1 cellular context compared by ENCODE assay signal in genomic region chr10:72058989-72059842, GRCh38.
TF ChIP-seq lines count a peak whose summit lies in the region.

No MANE protein-coding gene starts in this region.

TF ChIP-seq in GM12878, 131 proteins besides CTCF, POLR2A, EP300 and RAD21 (continued from another document):
- TF ChIP-seq ZBTB40 (IDR thresholded peaks at IDR 0.05; ENCODE audit: borderline replicate concordance) (peak; percentile 38; the same call in 1 of the 2 replicates), GATAD2B (conservative IDR thresholded peaks at IDR 0.05; ENCODE audit: low read depth) (peak; percentile 69; the same call in 1 of the 2 replicates), ASH2L (IDR thresholded peaks at IDR 0.05; ENCODE audit: borderline replicate concordance, low read depth) (no peak), SMC3 (IDR thresholded peaks at IDR 0.05; ENCODE audit: borderline replicate concordance, low read length) (no peak), MEF2B (IDR thresholded peaks at IDR 0.05; ENCODE audit: partially characterized antibody, poor library complexity, severe bottlenecking) (peak; percentile 78), YY1 (IDR thresholded peaks at IDR 0.05; ENCODE audit: low read depth, low read length) (no peak), CBFB (IDR thresholded peaks at IDR 0.05; ENCODE audit: low read depth) (no peak), LARP7 (IDR thresholded peaks at IDR 0.05) (no peak), ZBTB33 (IDR thresholded peaks at IDR 0.05) (no peak), RFX5 (IDR thresholded peaks at IDR 0.05; ENCODE audit: low read depth, low read length) (no peak)
TF ChIP-seq in GM12878: peak in this region for 4.
